ENCODE assay signal across 13 cellular contexts in the genomic region with DNA sequence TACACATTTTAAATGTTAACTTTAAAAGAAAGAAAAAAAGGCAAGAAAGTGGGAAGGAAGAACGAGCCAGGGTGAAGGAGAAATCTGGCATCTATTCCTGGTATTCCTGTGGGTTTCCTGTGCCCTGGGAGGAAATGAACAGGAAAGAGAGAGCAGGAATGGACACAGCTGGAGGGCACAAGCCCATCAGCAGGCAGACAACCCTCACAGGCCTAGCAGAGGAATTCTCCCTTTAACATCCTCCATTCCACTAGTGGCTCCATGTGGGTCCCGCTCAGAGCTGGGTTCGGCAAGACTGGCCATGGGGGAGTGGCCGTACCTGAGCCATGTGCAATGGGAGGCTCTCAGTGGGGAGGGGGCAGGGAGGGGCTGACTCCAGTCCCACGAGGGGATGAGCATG. TPM values are rescaled to one million over a fixed set of nuclear protein-coding genes. Genes with fewer than 3 reads are reported as not detected.
DNase-seq lines count a peak whose midpoint lies in the region; ATAC-seq and TF ChIP-seq lines count a peak whose summit lies in the region.
"Had no signal": no experiment of that assay in that cellular context is flagged by ENCODE, and none has a peak within 500 bp of the region (broad histone marks: within the 10 kb centered on the region; RNA-seq: fewer than 3 reads in every experiment).

No MANE protein-coding gene starts in this region.

- no peaks in the 10 kb centered on the region for H3K9me3 ChIP-seq in spleen

- POLR2A ChIA-PET in activated CD4-positive, alpha-beta memory T cell treated with anti-CD3 and anti-CD28 coated beads for 36 hours (lab: Charles Lee): no interaction called here

- peak overlapping the region in 1 of 8 donors; percentile 56 for H3K4me3 ChIP-seq in spleen

- H3K9me3 Mint-ChIP-seq in activated CD4-positive, alpha-beta memory T cell treated with anti-CD3 and anti-CD28 coated beads for 36 hours: no peaks in the 10 kb centered on the region
- H3K9me3 Mint-ChIP-seq in activated naive CD8-positive, alpha-beta T cell treated with anti-CD3 and anti-CD28 coated beads for 36 hours: no peaks in the 10 kb centered on the region

- no peak overlapping the region for H3K4me3 Mint-ChIP-seq in activated CD4-positive, alpha-beta memory T cell treated with anti-CD3 and anti-CD28 coated beads for 36 hours
- H3K4me3 Mint-ChIP-seq in activated naive CD8-positive, alpha-beta T cell treated with anti-CD3 and anti-CD28 coated beads for 36 hours: no peak overlapping the region

- no peaks in the 10 kb centered on the region for H3K36me3 ChIP-seq in spleen

- TF ChIP-seq CTCF in spleen (IDR thresholded peaks at IDR 0.05 in 8 of 11, conservative IDR thresholded peaks at IDR 0.05 in 3 of 11): no peak

- intact Hi-C loops in activated CD4-positive, alpha-beta memory T cell treated with anti-CD3 and anti-CD28 coated beads for 36 hours (cut with micrococcal nuclease): no loop called here
- intact Hi-C loops in spleen (cut with DNase I; ENCODE audit: low total_unique reads): no loop called here

- peaks cover 93% of the 10 kb centered on the region for H3K4me1 Mint-ChIP-seq in activated CD4-positive, alpha-beta memory T cell treated with anti-CD3 and anti-CD28 coated beads for 36 hours (ENCODE audit: low read depth)
- H3K4me1 Mint-ChIP-seq in activated naive CD8-positive, alpha-beta T cell treated with anti-CD3 and anti-CD28 coated beads for 36 hours: peaks cover 79% of the 10 kb centered on the region

- H3K4me1 ChIP-seq in spleen: peaks cover 87 to 100% (median 97%) of the 10 kb centered on the region in 6 donors

- H3K36me3 Mint-ChIP-seq in activated CD4-positive, alpha-beta memory T cell treated with anti-CD3 and anti-CD28 coated beads for 36 hours: no peaks in the 10 kb centered on the region
- peaks cover 5% of the 10 kb centered on the region for H3K36me3 Mint-ChIP-seq in activated naive CD8-positive, alpha-beta T cell treated with anti-CD3 and anti-CD28 coated beads for 36 hours

- CTCF ChIA-PET in activated CD4-positive, alpha-beta memory T cell treated with anti-CD3 and anti-CD28 coated beads for 36 hours (lab: Charles Lee): interaction anchor here (1.4 to 3.6 kb wide), 2 partner anchors 85 to 112 kb away, joined by 5 to 24 read pairs; a partner anchor contains a TSS

- no peaks in the 10 kb centered on the region for H3K27me3 ChIP-seq in spleen (replicated peaks in 1 of 7)

- H3K27me3 Mint-ChIP-seq in activated CD4-positive, alpha-beta memory T cell treated with anti-CD3 and anti-CD28 coated beads for 36 hours: no peaks in the 10 kb centered on the region
- H3K27me3 Mint-ChIP-seq in activated naive CD8-positive, alpha-beta T cell treated with anti-CD3 and anti-CD28 coated beads for 36 hours: no peaks in the 10 kb centered on the region

- 52 to 70% (median 66%) methylated on average over 5 of the region's 5 CpGs for WGBS in spleen, 5 donors

- ATAC-seq in left lobe of liver: no peak

- peak overlapping the region; percentile 29 for H3K27ac Mint-ChIP-seq in activated CD4-positive, alpha-beta memory T cell treated with anti-CD3 and anti-CD28 coated beads for 36 hours
- no peak overlapping the region for H3K27ac Mint-ChIP-seq in activated naive CD8-positive, alpha-beta T cell treated with anti-CD3 and anti-CD28 coated beads for 36 hours

- peak overlapping the region; percentile 73 to 99 (median 96) for H3K27ac ChIP-seq in spleen
- H3K27ac ChIP-seq: epithelial cell of prostate had no signal

- DNase-seq in EH (ENCODE audit: low read depth) (peak; percentile 6), left lobe of liver (ENCODE audit: low spot score) (peak; percentile 43), spleen (no peak), NCI-H187 treated with DMSO at 0.1 percent for 48 hours (lab: John Stamatoyannopoulos, UW) (no peak), AML-193 (lab: John Stamatoyannopoulos, UW) (no peak)
- DNase-seq in activated CD4-positive, alpha-beta memory T cell treated with anti-CD3 and anti-CD28 coated beads for 36 hours: no peak
- DNase-seq in activated naive CD4-positive, alpha-beta T cell treated with Interleukin-2 at 50 U/mL for 16 hours: no peak
- DNase-seq in activated naive CD8-positive, alpha-beta T cell treated with anti-CD3 and anti-CD28 coated beads for 36 hours: no peak
- DNase-seq: NCI-H1694 treated with DMSO at 0.1 percent for 48 hours; NK-92 treated with Interleukin-12 subunit alpha and Interleukin-12 subunit beta, amount 100 ng/mL, for 24 hours; SW 1271 had no signal

- no peak for TF ChIP-seq POLR2A in spleen (IDR thresholded peaks at IDR 0.05)

RNA-seq across cellular contexts. Expression of a gene that starts 30.4 kb away (rescaled TPM):
- 1 to 10 TPM; 5.4 to 5.8 TPM for total RNA-seq in activated CD4-positive, alpha-beta memory T cell treated with anti-CD3 and anti-CD28 coated beads for 36 hours
- total RNA-seq in left lobe of liver (39.0 TPM), spleen (10 to 100 TPM; 21.3 to 56.6 (median 40.1) TPM)
- polyA plus RNA-seq in spleen: 10 to 100 TPM in 1 of 3 donors, 1 to 10 TPM in 2; 8.3 to 19.8 (median 9.2) TPM
- total RNA-seq in activated naive CD8-positive, alpha-beta T cell treated with anti-CD3 and anti-CD28 coated beads for 36 hours: 1 to 10 TPM; 5.6 to 6.9 TPM

RNA-seq across cellular contexts. Expression of a gene that starts 32.9 kb away (rescaled TPM):
- 100 to 1,000 TPM; 167 to 173 TPM for total RNA-seq in activated CD4-positive, alpha-beta memory T cell treated with anti-CD3 and anti-CD28 coated beads for 36 hours
- total RNA-seq in left lobe of liver (10.5 TPM), spleen (100 to 1,000 TPM in 3 of 7 donors, 10 to 100 TPM in 4; 65.5 to 132 (median 76.8) TPM)
- polyA plus RNA-seq in spleen: 10 to 100 TPM; 61.9 to 76.2 (median 74.7) TPM
- 100 to 1,000 TPM in 1 of 2 experiments, 10 to 100 TPM in 1; 93.0 to 103 TPM for total RNA-seq in activated naive CD8-positive, alpha-beta T cell treated with anti-CD3 and anti-CD28 coated beads for 36 hours

RNA-seq across cellular contexts. Expression of a gene that starts 46.8 kb away (rescaled TPM):
- 10 to 100 TPM; 10.1 to 11.5 TPM for total RNA-seq in activated CD4-positive, alpha-beta memory T cell treated with anti-CD3 and anti-CD28 coated beads for 36 hours
- total RNA-seq in left lobe of liver (0.98 TPM), spleen (10 to 100 TPM in 4 of 7 donors, 1 to 10 TPM in 3; 1.4 to 19.0 (median 10.7) TPM)
- 1 to 10 TPM in 1 of 3 donors, under 1 TPM in 2; 0.15 to 1.3 (median 0.33) TPM for polyA plus RNA-seq in spleen
- 1 to 10 TPM; 2.8 to 5.9 TPM for total RNA-seq in activated naive CD8-positive, alpha-beta T cell treated with anti-CD3 and anti-CD28 coated beads for 36 hours

RNA-seq across cellular contexts. Expression of a gene that starts 59.8 kb away (rescaled TPM):
- total RNA-seq in activated CD4-positive, alpha-beta memory T cell treated with anti-CD3 and anti-CD28 coated beads for 36 hours: under 1 TPM; 0.36 to 0.45 TPM
- total RNA-seq in left lobe of liver (not detected), spleen (10 to 100 TPM in 4 of 7 donors, 1 to 10 TPM in 3; 3.3 to 54.6 (median 12.1) TPM)
- polyA plus RNA-seq in spleen: 1 to 10 TPM in 2 of 3 donors, under 1 TPM in 1; 0.70 to 8.7 (median 5.8) TPM
- not detected for total RNA-seq in activated naive CD8-positive, alpha-beta T cell treated with anti-CD3 and anti-CD28 coated beads for 36 hours
- polyA plus RNA-seq: aorta had no signal

Comparison
In these comparisons a context has a peak if more than half of its experiments do, and no peak if none do; other contexts are left out.
1. DNase-seq: peak in EH (single experiment) and left lobe of liver (single experiment); none in activated CD4-positive, alpha-beta memory T cell treated with anti-CD3 and anti-CD28 coated beads for 36 hours (single experiment), spleen (single experiment), NCI-H187 treated with DMSO at 0.1 percent for 48 hours (single experiment), activated naive CD4-positive, alpha-beta T cell treated with Interleukin-2 at 50 U/mL for 16 hours (single experiment), AML-193 (0 of 2) and activated naive CD8-positive, alpha-beta T cell treated with anti-CD3 and anti-CD28 coated beads for 36 hours (single experiment).